In genomic region chr3:192215-192929, GRCh38 we compare ENCODE assay signal across 14 cellular contexts. TPM values are rescaled to one million over a fixed set of nuclear protein-coding genes. Genes with fewer than 3 reads are reported as not detected.
DNase-seq lines count a peak whose midpoint lies in the region; ATAC-seq lines count a peak whose summit lies in the region.
"Had no signal": no experiment of that assay in that cellular context is flagged by ENCODE, and none has a peak within 500 bp of the region (broad histone marks: within the 10 kb centered on the region; RNA-seq: fewer than 3 reads in every experiment).

No MANE protein-coding gene starts in this region.

- H3K9me3 ChIP-seq in right cardiac atrium (ENCODE audit: control insufficient read depth, low read length) = no peaks in the 10 kb centered on the region
- H3K9me3 ChIP-seq: Peyer's patch had no signal

- no peak overlapping the region for H3K27ac ChIP-seq in right cardiac atrium (ENCODE audit: low read length)

- intact Hi-C loops in right cardiac atrium (cut with DNase I) = no loop called here

- H3K4me1 ChIP-seq in right cardiac atrium (ENCODE audit: control insufficient read depth, insufficient read depth, low read length) = peaks cover 2% of the 10 kb centered on the region

- WGBS in right cardiac atrium = 87% methylated on average over 25 of the region's 25 CpGs

- DNase-seq in germinal center (ENCODE audit: low spot score) (peak; percentile 8), DMS53 treated with DMSO at 0.1 percent for 48 hours (lab: John Stamatoyannopoulos, UW; ENCODE audit: unreplicated experiment) (no peak), right cardiac atrium (no peak), COLO829 (ENCODE audit: low spot score) (no peak)
- DNase-seq in stimulated activated naive CD4-positive, alpha-beta T cell (lab: John Stamatoyannopoulos, UW) = no peak
- DNase-seq: C1 segment of cervical spinal cord, glutamatergic neuron, NCI-H2171 treated with DMSO at 0.1 percent for 48 hours, Peyer's patch, T-helper 2 cell had no signal

- H3K4me3 ChIP-seq in right cardiac atrium (ENCODE audit: low read length) = no peak overlapping the region
- H3K4me3 ChIP-seq: Peyer's patch had no signal

- ATAC-seq in GM18867 (IDR thresholded peaks at IDR 0.05; ENCODE audit: unreplicated experiment) (peak; percentile 84), GM21526 (IDR thresholded peaks at IDR 0.05; ENCODE audit: low FRiP score, unreplicated experiment) (peak; percentile 88), HG03064 (IDR thresholded peaks at IDR 0.05; ENCODE audit: low read depth, unreplicated experiment) (peak; percentile 67), right cardiac atrium (no peak)
- ATAC-seq: sciatic nerve had no signal

- no peaks in the 10 kb centered on the region for H3K27me3 ChIP-seq in right cardiac atrium (ENCODE audit: control insufficient read depth, insufficient read depth)

RNA-seq across cellular contexts. Expression of gene CHL1, which starts 4.2 kb away (rescaled TPM):
- 10 to 100 TPM; 67.9 to 90.2 (median 73.7) TPM for total RNA-seq in right cardiac atrium
- polyA plus RNA-seq in right cardiac atrium = 14.3 TPM

Comparison
In these comparisons a context has a peak if more than half of its experiments do, and no peak if none do; other contexts are left out.
1. ATAC-seq: peak in GM18867 (single experiment), GM21526 (single experiment) and HG03064 (single experiment); none in right cardiac atrium (0 of 2).